ENCODE assay signal across 1 cellular context in genomic region chr7:37052673-37053072, GRCh38.
A peak's percentile ranks its signal among the peaks of the same experiment; 100 is the strongest.
TF ChIP-seq lines count a peak whose summit lies in the region.

No MANE protein-coding gene starts in this region.

TF ChIP-seq in HepG2, 621 proteins besides CTCF, POLR2A, EP300 and RAD21 (continued from another document and continues in another):
- TF ChIP-seq ZNF337 (CRISPR knock-in tag; IDR thresholded peaks at IDR 0.05; ENCODE audit: borderline replicate concordance, low read depth) (no peak), REL (CRISPR knock-in tag; conservative IDR thresholded peaks at IDR 0.05) (0 out of 2 replicates have a peak, but pooled peaks have one; percentile 43), ZNF264 (CRISPR knock-in tag; IDR thresholded peaks at IDR 0.05) (peak; percentile 80), PPARG (CRISPR knock-in tag; conservative IDR thresholded peaks at IDR 0.05) (peak; percentile 75), NFKBIZ (CRISPR knock-in tag; IDR thresholded peaks at IDR 0.05) (peak; percentile 93), GABPA (IDR thresholded peaks at IDR 0.05; ENCODE audit: low read depth, low read length) (no peak), GABPA (CRISPR knock-in tag; IDR thresholded peaks at IDR 0.05; ENCODE audit: low read depth) (no peak), ZFP1 (CRISPR knock-in tag; IDR thresholded peaks at IDR 0.05) (no peak), TP53 (CRISPR knock-in tag; conservative IDR thresholded peaks at IDR 0.05) (0 out of 2 replicates have a peak, but pooled peaks have one; percentile 61), BORCS8-MEF2B (CRISPR knock-in tag; IDR thresholded peaks at IDR 0.05) (peak; percentile 91), ZSCAN20 (CRISPR knock-in tag; IDR thresholded peaks at IDR 0.05; ENCODE audit: borderline replicate concordance) (peak; percentile 76; the same call in 1 of the 2 replicates), DMAP1 (CRISPR knock-in tag; IDR thresholded peaks at IDR 0.05) (no peak), ZMYM4 (CRISPR knock-in tag; IDR thresholded peaks at IDR 0.05) (peak; percentile 69), ZNF224 (CRISPR knock-in tag; IDR thresholded peaks at IDR 0.05) (no peak), ZNF34 (CRISPR knock-in tag; IDR thresholded peaks at IDR 0.05; ENCODE audit: borderline replicate concordance) (no peak), DPF2 (CRISPR knock-in tag; IDR thresholded peaks at IDR 0.05; ENCODE audit: borderline replicate concordance, low read depth) (no peak), ZHX2 (IDR thresholded peaks at IDR 0.05; ENCODE audit: low read depth) (no peak), ZHX2 (CRISPR knock-in tag; IDR thresholded peaks at IDR 0.05; ENCODE audit: borderline replicate concordance) (0 out of 2 replicates have a peak, but pooled peaks have one; percentile 32), FOXP1 (IDR thresholded peaks at IDR 0.05) (no peak), FOXP1 (CRISPR knock-in tag; IDR thresholded peaks at IDR 0.05) (no peak; the same call in 1 of the 2 replicates), HNRNPH1 (optimal IDR thresholded peaks at IDR 0.05; ENCODE audit: low read depth, low read length) (no peak), ZFP82 (CRISPR knock-in tag; IDR thresholded peaks at IDR 0.05; ENCODE audit: borderline replicate concordance) (no peak), ZBTB7A (CRISPR knock-in tag; IDR thresholded peaks at IDR 0.05) (peak; percentile 74; the same call in 1 of the 2 replicates), RAD51 (IDR thresholded peaks at IDR 0.05; ENCODE audit: borderline replicate concordance) (no peak), ZNF354B (CRISPR knock-in tag; IDR thresholded peaks at IDR 0.05) (no peak), MXD3 (CRISPR knock-in tag; IDR thresholded peaks at IDR 0.05) (0 out of 2 replicates have a peak, but pooled peaks have one; percentile 82), FOXC1 (CRISPR knock-in tag; IDR thresholded peaks at IDR 0.05; ENCODE audit: borderline replicate concordance) (peak; percentile 82; the same call in 1 of the 2 replicates), U2AF2 (IDR thresholded peaks at IDR 0.05; ENCODE audit: low read depth, low read length) (no peak), SRF (IDR thresholded peaks at IDR 0.05; ENCODE audit: low read depth, low read length) (no peak), NFIC (IDR thresholded peaks at IDR 0.05; ENCODE audit: low read length) (no peak), RORA (CRISPR knock-in tag; IDR thresholded peaks at IDR 0.05) (no peak), RBAK (CRISPR knock-in tag; IDR thresholded peaks at IDR 0.05) (no peak), MYNN (CRISPR knock-in tag; IDR thresholded peaks at IDR 0.05; ENCODE audit: low read depth) (peak; percentile 95; the same call in 1 of the 2 replicates), RXRA (CRISPR knock-in tag; IDR thresholded peaks at IDR 0.05) (no peak), CHCHD3 (CRISPR knock-in tag; IDR thresholded peaks at IDR 0.05) (no peak), PITX1 (CRISPR knock-in tag; IDR thresholded peaks at IDR 0.05) (peak; percentile 66), FOXA3 (CRISPR knock-in tag; IDR thresholded peaks at IDR 0.05) (peak; percentile 66), ZNF180 (CRISPR knock-in tag; IDR thresholded peaks at IDR 0.05; ENCODE audit: borderline replicate concordance, low read depth) (no peak; the same call in 1 of the 2 replicates), ZNF263 (CRISPR knock-in tag; IDR thresholded peaks at IDR 0.05) (peak; percentile 59)
- TF ChIP-seq, protein P1, sequence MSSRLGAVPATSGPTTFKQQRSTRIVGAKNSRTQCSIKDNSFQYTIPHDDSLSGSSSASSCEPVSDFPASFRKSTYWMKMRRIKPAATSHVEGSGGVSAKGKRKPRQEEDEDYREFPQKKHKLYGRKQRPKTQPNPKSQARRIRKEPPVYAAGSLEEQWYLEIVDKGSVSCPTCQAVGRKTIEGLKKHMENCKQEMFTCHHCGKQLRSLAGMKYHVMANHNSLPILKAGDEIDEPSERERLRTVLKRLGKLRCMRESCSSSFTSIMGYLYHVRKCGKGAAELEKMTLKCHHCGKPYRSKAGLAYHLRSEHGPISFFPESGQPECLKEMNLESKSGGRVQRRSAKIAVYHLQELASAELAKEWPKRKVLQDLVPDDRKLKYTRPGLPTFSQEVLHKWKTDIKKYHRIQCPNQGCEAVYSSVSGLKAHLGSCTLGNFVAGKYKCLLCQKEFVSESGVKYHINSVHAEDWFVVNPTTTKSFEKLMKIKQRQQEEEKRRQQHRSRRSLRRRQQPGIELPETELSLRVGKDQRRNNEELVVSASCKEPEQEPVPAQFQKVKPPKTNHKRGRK (CRISPR knock-in tag; IDR thresholded peaks at IDR 0.05), result no peak
- TF ChIP-seq, protein P2, sequence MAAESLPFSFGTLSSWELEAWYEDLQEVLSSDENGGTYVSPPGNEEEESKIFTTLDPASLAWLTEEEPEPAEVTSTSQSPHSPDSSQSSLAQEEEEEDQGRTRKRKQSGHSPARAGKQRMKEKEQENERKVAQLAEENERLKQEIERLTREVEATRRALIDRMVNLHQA (CRISPR knock-in tag; IDR thresholded peaks at IDR 0.05), result no peak
- TF ChIP-seq, protein P3, sequence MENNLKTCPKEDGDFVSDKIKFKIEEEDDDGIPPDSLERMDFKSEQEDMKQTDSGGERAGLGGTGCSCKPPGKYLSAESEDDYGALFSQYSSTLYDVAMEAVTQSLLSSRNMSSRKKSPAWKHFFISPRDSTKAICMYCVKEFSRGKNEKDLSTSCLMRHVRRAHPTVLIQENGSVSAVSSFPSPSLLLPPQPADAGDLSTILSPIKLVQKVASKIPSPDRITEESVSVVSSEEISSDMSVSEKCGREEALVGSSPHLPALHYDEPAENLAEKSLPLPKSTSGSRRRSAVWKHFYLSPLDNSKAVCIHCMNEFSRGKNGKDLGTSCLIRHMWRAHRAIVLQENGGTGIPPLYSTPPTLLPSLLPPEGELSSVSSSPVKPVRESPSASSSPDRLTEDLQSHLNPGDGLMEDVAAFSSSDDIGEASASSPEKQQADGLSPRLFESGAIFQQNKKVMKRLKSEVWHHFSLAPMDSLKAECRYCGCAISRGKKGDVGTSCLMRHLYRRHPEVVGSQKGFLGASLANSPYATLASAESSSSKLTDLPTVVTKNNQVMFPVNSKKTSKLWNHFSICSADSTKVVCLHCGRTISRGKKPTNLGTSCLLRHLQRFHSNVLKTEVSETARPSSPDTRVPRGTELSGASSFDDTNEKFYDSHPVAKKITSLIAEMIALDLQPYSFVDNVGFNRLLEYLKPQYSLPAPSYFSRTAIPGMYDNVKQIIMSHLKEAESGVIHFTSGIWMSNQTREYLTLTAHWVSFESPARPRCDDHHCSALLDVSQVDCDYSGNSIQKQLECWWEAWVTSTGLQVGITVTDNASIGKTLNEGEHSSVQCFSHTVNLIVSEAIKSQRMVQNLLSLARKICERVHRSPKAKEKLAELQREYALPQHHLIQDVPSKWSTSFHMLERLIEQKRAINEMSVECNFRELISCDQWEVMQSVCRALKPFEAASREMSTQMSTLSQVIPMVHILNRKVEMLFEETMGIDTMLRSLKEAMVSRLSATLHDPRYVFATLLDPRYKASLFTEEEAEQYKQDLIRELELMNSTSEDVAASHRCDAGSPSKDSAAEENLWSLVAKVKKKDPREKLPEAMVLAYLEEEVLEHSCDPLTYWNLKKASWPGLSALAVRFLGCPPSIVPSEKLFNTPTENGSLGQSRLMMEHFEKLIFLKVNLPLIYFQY (CRISPR knock-in tag; IDR thresholded peaks at IDR 0.05; ENCODE audit: borderline replicate concordance), result peak; percentile 90; the same call in 1 of the 2 replicates
- TF ChIP-seq, protein P4, sequence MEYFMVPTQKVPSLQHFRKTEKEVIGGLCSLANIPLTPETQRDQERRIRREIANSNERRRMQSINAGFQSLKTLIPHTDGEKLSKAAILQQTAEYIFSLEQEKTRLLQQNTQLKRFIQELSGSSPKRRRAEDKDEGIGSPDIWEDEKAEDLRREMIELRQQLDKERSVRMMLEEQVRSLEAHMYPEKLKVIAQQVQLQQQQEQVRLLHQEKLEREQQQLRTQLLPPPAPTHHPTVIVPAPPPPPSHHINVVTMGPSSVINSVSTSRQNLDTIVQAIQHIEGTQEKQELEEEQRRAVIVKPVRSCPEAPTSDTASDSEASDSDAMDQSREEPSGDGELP (IDR thresholded peaks at IDR 0.05; ENCODE audit: borderline replicate concordance, low read depth), result no peak
- TF ChIP-seq, protein P5, sequence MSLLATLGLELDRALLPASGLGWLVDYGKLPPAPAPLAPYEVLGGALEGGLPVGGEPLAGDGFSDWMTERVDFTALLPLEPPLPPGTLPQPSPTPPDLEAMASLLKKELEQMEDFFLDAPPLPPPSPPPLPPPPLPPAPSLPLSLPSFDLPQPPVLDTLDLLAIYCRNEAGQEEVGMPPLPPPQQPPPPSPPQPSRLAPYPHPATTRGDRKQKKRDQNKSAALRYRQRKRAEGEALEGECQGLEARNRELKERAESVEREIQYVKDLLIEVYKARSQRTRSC (CRISPR knock-in tag; IDR thresholded peaks at IDR 0.05; ENCODE audit: low read depth), result peak; percentile 81; the same call in 1 of the 2 replicates
- TF ChIP-seq, protein P6, sequence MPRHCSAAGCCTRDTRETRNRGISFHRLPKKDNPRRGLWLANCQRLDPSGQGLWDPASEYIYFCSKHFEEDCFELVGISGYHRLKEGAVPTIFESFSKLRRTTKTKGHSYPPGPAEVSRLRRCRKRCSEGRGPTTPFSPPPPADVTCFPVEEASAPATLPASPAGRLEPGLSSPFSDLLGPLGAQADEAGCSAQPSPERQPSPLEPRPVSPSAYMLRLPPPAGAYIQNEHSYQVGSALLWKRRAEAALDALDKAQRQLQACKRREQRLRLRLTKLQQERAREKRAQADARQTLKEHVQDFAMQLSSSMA (CRISPR knock-in tag; IDR thresholded peaks at IDR 0.05), result no peak
